ENCODE assay signal across 23 cellular contexts in the genomic region with DNA sequence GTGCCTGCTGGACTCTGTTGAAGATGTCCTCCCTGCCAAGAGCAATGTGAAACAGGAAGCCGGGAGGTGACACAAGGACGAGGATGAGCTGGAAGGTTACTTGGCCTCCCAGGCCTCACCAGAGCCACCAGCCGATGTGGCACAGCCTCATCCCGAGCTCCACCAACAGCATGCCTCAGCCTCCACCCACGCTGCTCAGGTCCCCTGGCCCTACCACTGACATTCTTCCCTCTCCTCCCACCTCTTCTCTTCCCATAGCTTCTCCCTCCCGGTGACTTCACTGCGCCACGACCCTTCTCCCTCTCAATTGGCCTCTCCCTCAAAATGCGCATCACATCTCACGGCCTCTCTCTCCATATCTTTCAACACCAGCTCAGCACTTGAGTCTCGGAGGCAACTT.
"Had no signal": no experiment of that assay in that cellular context is flagged by ENCODE, and none has a peak within 500 bp of the region (broad histone marks: within the 10 kb centered on the region; RNA-seq: fewer than 3 reads in every experiment).

No MANE protein-coding gene starts in this region.

- H3K27me3 ChIP-seq: heart left ventricle, neural progenitor cell, ovary, right lobe of liver, spleen, testis, tibial nerve had no signal

- H3K36me3 ChIP-seq: heart left ventricle, lower lobe of right lung, neural progenitor cell, ovary, right lobe of liver, tibial nerve had no signal

- DNase-seq: cortex of kidney; dorsolateral prefrontal cortex; effector CD8-positive, alpha-beta T cell; heart left ventricle; hypothalamus; kidney glomerular epithelial cell; lower lobe of right lung; midbrain; nucleus accumbens; ovary; right lobe of liver; spleen; stimulated activated CD4-positive, alpha-beta T cell treated with anti-CD3 and anti-CD28 coated beads, Interleukin-15, amount 100 ng/mL, for 24 hours; stimulated activated CD4-positive, alpha-beta T cell treated with anti-CD3 and anti-CD28 coated beads, Interleukin-1b, Interleukin-23, amount 100 ng/mL, for 48 hours; stimulated activated CD4-positive, alpha-beta T cell treated with anti-CD3 and anti-CD28 coated beads, Interleukin-4, amount 100 ng/mL, for 24 hours; stimulated activated naive CD8-positive, alpha-beta T cell treated with anti-CD3 and anti-CD28 coated beads, Interleukin-15, amount 100 ng/mL, for 72 hours; testis had no signal

- ATAC-seq: esophagus mucosa; left lobe of liver; lower lobe of right lung; natural killer cell treated with Interleukin-12 subunit alpha and Interleukin-12 subunit beta and Interleukin-15 and Interleukin-18, amount 100 ng/mL, for 72 hours; right lobe of liver; stimulated activated memory B cell treated with anti-CD40 and anti-IgM and Interleukin-4, amounts not matched to agents 10 μg/mL and 1 μg/mL and 100 μg/mL, for 72 hours; stimulated activated naive CD8-positive, alpha-beta T cell treated with anti-CD3 and anti-CD28 coated beads, Interleukin-15, amount 100 ng/mL, for 72 hours had no signal

- H3K4me3 ChIP-seq: dorsolateral prefrontal cortex, heart left ventricle, lower lobe of right lung, neural progenitor cell, ovary, right lobe of liver, spleen, testis, tibial nerve had no signal
